In the genomic region with DNA sequence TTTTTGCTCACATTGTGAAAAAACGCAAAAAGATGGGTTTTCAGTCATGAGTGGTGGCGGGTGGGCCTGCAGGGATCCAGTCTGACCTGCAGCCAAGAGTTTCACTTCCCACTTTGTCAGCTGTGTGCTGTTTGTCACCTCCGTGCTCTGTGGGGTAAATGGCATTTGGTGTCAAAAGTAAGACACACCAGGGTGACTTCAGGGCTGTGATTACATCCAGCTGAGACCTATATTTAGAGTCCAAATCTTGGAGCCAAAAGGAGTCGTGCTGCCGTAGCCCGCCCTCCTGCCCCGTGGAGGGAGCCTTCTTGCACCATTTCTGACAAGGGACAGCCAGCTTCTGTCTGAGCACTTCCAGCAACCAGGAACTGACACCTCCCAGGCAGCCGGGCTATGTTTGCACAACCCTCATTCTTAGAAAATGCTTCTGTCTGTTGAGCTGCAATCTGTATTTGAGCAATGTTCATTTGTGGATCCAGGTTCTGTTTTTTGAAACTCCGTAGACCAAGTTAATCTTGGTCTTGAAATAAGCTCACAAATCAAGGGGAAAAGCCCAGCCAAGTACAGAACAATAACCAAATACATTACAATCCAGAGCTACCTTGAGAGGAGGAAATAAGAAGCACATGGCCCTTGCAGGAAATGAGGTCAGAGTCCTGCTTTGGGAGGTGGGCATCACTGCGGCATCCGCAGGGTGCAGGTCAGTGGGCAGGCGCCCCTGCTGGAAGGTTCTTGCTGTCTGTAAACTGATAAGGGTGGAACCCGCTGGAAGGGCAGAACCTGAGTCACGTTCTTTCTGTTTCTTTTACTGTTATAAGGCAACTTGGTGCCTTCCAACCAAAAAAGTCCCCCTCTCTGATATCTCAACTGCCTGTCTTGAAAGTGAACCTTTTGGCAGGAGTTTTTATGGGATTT, we compare ENCODE assay signal across 8 cellular contexts. TPM values are rescaled to one million over a fixed set of nuclear protein-coding genes. Genes with fewer than 3 reads are reported as not detected.
DNase-seq lines count a peak whose midpoint lies in the region; ATAC-seq lines count a peak whose summit lies in the region.

No MANE protein-coding gene starts in this region.

- CTCF ChIA-PET in T-cell (lab: Charles Lee) = interaction anchor here (0.6 to 1.8 kb wide), 10 partner anchors 13 to 69 kb away, joined by 3 to 27 read pairs (median 4); no protein-coding TSS in a partner anchor

- H3K4me1 Mint-ChIP-seq in T-cell = peaks cover 83 to 97% (median 94%) of the 10 kb centered on the region in 3 donors
- peaks cover 87% of the 10 kb centered on the region for H3K4me1 Mint-ChIP-seq in activated naive CD8-positive, alpha-beta T cell treated with anti-CD3 and anti-CD28 coated beads, Interleukin-2, amount 50 U/mL, for 24 hours

- ATAC-seq in GM19043 (IDR thresholded peaks at IDR 0.05; ENCODE audit: low read depth, unreplicated experiment) = peak; percentile 44
- peak; percentile 36 for ATAC-seq in HG03439 (IDR thresholded peaks at IDR 0.05; ENCODE audit: unreplicated experiment)
- ATAC-seq in T-cell (replicated peaks in 1 of 4) = peak; percentile 38 to 63 (median 50)
- ATAC-seq in activated naive CD8-positive, alpha-beta T cell treated with anti-CD3 and anti-CD28 coated beads, Interleukin-2, amount 50 U/mL, for 24 hours = peak; percentile 76

- H3K27ac Mint-ChIP-seq in T-cell = peak overlapping the region; percentile 69 to 78
- peak overlapping the region; percentile 88 for H3K27ac Mint-ChIP-seq in activated naive CD8-positive, alpha-beta T cell treated with anti-CD3 and anti-CD28 coated beads, Interleukin-2, amount 50 U/mL, for 24 hours

- POLR2A ChIA-PET in T-cell (lab: Charles Lee) = interaction anchor here (0.6 to 3.1 kb wide), 11 partner anchors 9 to 294 kb away, joined by 3 to 74 read pairs (median 3); partner anchors contain the start of gene ABCG1 (in 2 of the 2)

- DNase-seq in AG08395 (ENCODE audit: low spot score) (peak; percentile 29), T-cell (peak in 33 of 34 experiments; percentile 55 to 93 (median 85)), iPS-NIHi7 (ENCODE audit: extremely low spot score) (peak; percentile 27), NCI-H524 (lab: John Stamatoyannopoulos, UW) (no peak)
- peak; percentile 79 for DNase-seq in activated naive CD8-positive, alpha-beta T cell treated with anti-CD3 and anti-CD28 coated beads, Interleukin-2, amount 50 U/mL, for 24 hours
- DNase-seq in stimulated activated CD4-positive, alpha-beta T cell treated with anti-CD3 and anti-CD28 coated beads, Interleukin-12 subunit alpha, Interleukin-12 subunit beta, amount 100 ng/mL, for 48 hours (ENCODE audit: low read depth in 2 of 3, low spot score in 1 of 3) = peak; percentile 71 to 82 (median 72)

- peaks cover 6% of the 10 kb centered on the region for H3K36me3 Mint-ChIP-seq in T-cell
- H3K36me3 Mint-ChIP-seq in activated naive CD8-positive, alpha-beta T cell treated with anti-CD3 and anti-CD28 coated beads, Interleukin-2, amount 50 U/mL, for 24 hours (ENCODE audit: low read depth) = no peaks in the 10 kb centered on the region

- no peaks in the 10 kb centered on the region for H3K9me3 Mint-ChIP-seq in T-cell
- H3K9me3 Mint-ChIP-seq in activated naive CD8-positive, alpha-beta T cell treated with anti-CD3 and anti-CD28 coated beads, Interleukin-2, amount 50 U/mL, for 24 hours = no peaks in the 10 kb centered on the region

- no peaks in the 10 kb centered on the region for H3K27me3 Mint-ChIP-seq in T-cell
- no peaks in the 10 kb centered on the region for H3K27me3 Mint-ChIP-seq in activated naive CD8-positive, alpha-beta T cell treated with anti-CD3 and anti-CD28 coated beads, Interleukin-2, amount 50 U/mL, for 24 hours

- peak overlapping the region; percentile 38 to 86 (median 66) for H3K4me3 Mint-ChIP-seq in T-cell
- H3K4me3 Mint-ChIP-seq in activated naive CD8-positive, alpha-beta T cell treated with anti-CD3 and anti-CD28 coated beads, Interleukin-2, amount 50 U/mL, for 24 hours = peak overlapping the region; percentile 70

RNA-seq across cellular contexts. Expression of gene ABCG1, which starts 14.4 kb away (rescaled TPM):
- 10 to 100 TPM in 2 of 5 donors, 1 to 10 TPM in 3; 4.1 to 51.1 (median 6.2) TPM for total RNA-seq in T-cell

Comparison
In these comparisons a context has a peak if more than half of its experiments do, and no peak if none do; other contexts are left out.
1. DNase-seq: peak in AG08395 (single experiment), T-cell (33 of 34), activated naive CD8-positive, alpha-beta T cell treated with anti-CD3 and anti-CD28 coated beads, Interleukin-2, amount 50 U/mL, for 24 hours (single experiment), iPS-NIHi7 (single experiment) and stimulated activated CD4-positive, alpha-beta T cell treated with anti-CD3 and anti-CD28 coated beads, Interleukin-12 subunit alpha, Interleukin-12 subunit beta, amount 100 ng/mL, for 48 hours (3 of 3); none in NCI-H524 (0 of 2).
2. Peak in every context shown above with its lines, with median percentiles within 50 percentile points of each other: ATAC-seq.